In the genomic region with DNA sequence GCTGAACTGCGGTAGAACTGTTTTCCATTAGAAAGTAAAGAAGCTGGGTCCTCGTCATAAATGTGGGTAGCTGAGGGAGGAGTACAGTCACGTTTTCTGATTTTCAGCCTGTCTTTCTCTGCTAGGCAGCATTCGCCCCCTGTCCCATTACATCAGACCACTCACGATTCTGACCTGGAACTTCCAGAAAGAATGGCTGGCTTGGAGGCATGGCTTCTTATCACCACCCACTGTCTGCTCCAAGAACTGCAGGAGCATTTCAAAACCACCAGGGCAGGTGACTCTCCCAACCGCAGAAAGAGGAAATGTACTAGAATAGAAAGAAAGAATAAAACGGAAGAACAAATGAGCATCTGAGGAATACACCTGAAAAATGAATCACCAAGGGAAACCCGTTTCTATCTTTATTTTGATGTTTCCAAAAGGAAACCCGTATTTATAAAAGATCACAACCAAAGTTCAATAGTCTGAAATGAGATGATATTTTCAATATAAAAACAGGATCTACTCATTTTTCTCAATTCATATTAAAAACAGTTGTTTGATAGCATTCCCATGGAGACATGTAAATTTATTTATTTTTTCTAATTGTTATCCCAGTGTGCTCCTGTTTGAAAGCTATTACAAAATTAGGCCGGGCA, we compare ENCODE assay signal across 8 cellular contexts. TPM values are rescaled to one million over a fixed set of nuclear protein-coding genes. Genes with fewer than 3 reads are reported as not detected.
A peak's percentile ranks its signal among the peaks of the same experiment; 100 is the strongest.
DNase-seq lines count a peak whose midpoint lies in the region; ATAC-seq, FAIRE-seq and TF ChIP-seq lines count a peak whose summit lies in the region.

No MANE protein-coding gene starts in this region.

- no peak overlapping the region for H3K4me3 ChIP-seq in bronchial epithelial cell (ENCODE audit: low read depth, low read length)
- H3K4me3 ChIP-seq in kidney (ENCODE audit: low read length in 2 of 2) = no peak overlapping the region

- DNase-seq in Daoy (ENCODE audit: low read depth) (peak; percentile 68), H54 (ENCODE audit: insufficient read length, low spot score) (peak; percentile 10), NCI-H1092 treated with DMSO at 0.1 percent for 48 hours (lab: John Stamatoyannopoulos, UW) (peak; percentile 19), bronchial epithelial cell (ENCODE audit: low read depth) (peak; percentile 66), kidney (no peak)
- DNase-seq in stimulated activated CD4-positive, alpha-beta T cell treated with anti-CD3 and anti-CD28 coated beads, Interleukin-4, amount 100 ng/mL, for 24 hours = peak; percentile 43

- H3K27me3 Mint-ChIP-seq in T-helper 1 cell treated with Interleukin-12 subunit alpha and Interleukin-12 subunit beta and Interleukin-4 antibody, amounts not matched to agents 30 μg/mL and 1 μg/mL, for 36 hours (ENCODE audit: low read depth) = peaks cover 34% of the 10 kb centered on the region

- no peak for ATAC-seq in HG02678 (IDR thresholded peaks at IDR 0.05; ENCODE audit: unreplicated experiment)

- no peak overlapping the region for H3K9ac ChIP-seq in kidney (ENCODE audit: low read length in 2 of 2)

- peak overlapping the region; percentile 58 for H3K27ac Mint-ChIP-seq in T-helper 1 cell treated with Interleukin-12 subunit alpha and Interleukin-12 subunit beta and Interleukin-4 antibody, amounts not matched to agents 30 μg/mL and 1 μg/mL, for 36 hours

- peaks cover 0 to 6% of the 10 kb centered on the region in 2 donors for H3K4me1 ChIP-seq in kidney (ENCODE audit: control insufficient read depth in 1 of 2, insufficient read depth in 1 of 2, low read depth in 1 of 2, low read length in 2 of 2)

- TF ChIP-seq CTCF in bronchial epithelial cell (IDR thresholded peaks at IDR 0.05; ENCODE audit: insufficient read depth, low read length, severe bottlenecking) (peak; percentile 88), kidney (IDR thresholded peaks at IDR 0.05; ENCODE audit: borderline replicate concordance, extremely low read depth, insufficient read depth) (peak; percentile 84)

- H3K4me3 Mint-ChIP-seq in T-helper 1 cell treated with Interleukin-12 subunit alpha and Interleukin-12 subunit beta and Interleukin-4 antibody, amounts not matched to agents 30 μg/mL and 1 μg/mL, for 36 hours = no peak overlapping the region

- H3K27ac ChIP-seq in kidney (ENCODE audit: low read depth in 2 of 2, low read length in 2 of 2) = no peak overlapping the region

- intact Hi-C loops in kidney (cut with DNase I) = no loop called here

- H3K36me3 ChIP-seq in bronchial epithelial cell (ENCODE audit: control insufficient read depth, insufficient read depth, low read length) (no peaks in the 10 kb centered on the region), kidney (ENCODE audit: control insufficient read depth in 1 of 2, insufficient read depth in 2 of 2, low read length in 2 of 2) (no peaks in the 10 kb centered on the region)

- no peak for TF ChIP-seq POLR2A in H54 (IDR thresholded peaks at IDR 0.05; ENCODE audit: low read depth, low read length)

- no peaks in the 10 kb centered on the region for H3K36me3 Mint-ChIP-seq in T-helper 1 cell treated with Interleukin-12 subunit alpha and Interleukin-12 subunit beta and Interleukin-4 antibody, amounts not matched to agents 30 μg/mL and 1 μg/mL, for 36 hours (ENCODE audit: low read depth)

- FAIRE-seq in H54 (lab: Jason Lieb, UNC) = no peak
- FAIRE-seq in bronchial epithelial cell (lab: Jason Lieb, UNC) = peak; percentile 89
- peak; percentile 17 for FAIRE-seq in kidney (lab: Jason Lieb, UNC)

- no peaks in the 10 kb centered on the region for H3K27me3 ChIP-seq in bronchial epithelial cell (ENCODE audit: control insufficient read depth, insufficient read depth, low read length)

- H3K4me1 Mint-ChIP-seq in T-helper 1 cell treated with Interleukin-12 subunit alpha and Interleukin-12 subunit beta and Interleukin-4 antibody, amounts not matched to agents 30 μg/mL and 1 μg/mL, for 36 hours (ENCODE audit: low read depth) = peaks cover 6% of the 10 kb centered on the region

- H3K9me3 Mint-ChIP-seq in T-helper 1 cell treated with Interleukin-12 subunit alpha and Interleukin-12 subunit beta and Interleukin-4 antibody, amounts not matched to agents 30 μg/mL and 1 μg/mL, for 36 hours = no peaks in the 10 kb centered on the region

- H3K9me3 ChIP-seq in kidney (ENCODE audit: control insufficient read depth in 1 of 2, low read length in 2 of 2) = no peaks in the 10 kb centered on the region

RNA-seq across cellular contexts. Expression of gene POMP, which starts 22.1 kb away (rescaled TPM):
- total RNA-seq in Daoy (2014; rRNA removed; shearing (Covaris generic)) = 212 and 228 TPM in 2 replicates
- 51.9 and 70.8 TPM in 2 replicates for total RNA-seq in bronchial epithelial cell
- total RNA-seq in kidney = 59.0 TPM
- 115 TPM for polyA plus RNA-seq in kidney (ENCODE audit: insufficient read depth, low read depth, low replicate concordance)
